ENCODE assay signal across 26 cellular contexts in the genomic region with DNA sequence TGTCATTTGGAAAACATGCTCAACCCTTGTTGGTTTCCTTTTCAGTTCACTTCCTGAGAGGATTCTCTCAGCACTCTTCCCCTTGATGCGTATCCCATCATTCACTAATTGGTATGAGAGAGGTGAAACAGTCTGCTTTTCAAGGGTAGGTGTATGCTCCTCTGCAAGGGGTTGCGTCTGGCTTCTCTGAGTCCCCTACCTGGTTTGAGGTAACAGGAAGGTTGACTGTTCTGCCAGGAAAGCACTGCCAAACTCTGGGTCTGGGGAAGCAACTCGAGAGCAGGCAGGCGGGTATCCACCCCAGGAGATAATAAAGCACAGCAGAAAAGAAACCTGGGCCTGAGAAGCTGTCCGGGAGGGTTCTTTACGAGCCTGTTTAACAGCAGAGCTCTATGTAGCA.
"Had no signal": no experiment of that assay in that cellular context is flagged by ENCODE, and none has a peak within 500 bp of the region (broad histone marks: within the 10 kb centered on the region; RNA-seq: fewer than 3 reads in every experiment).

No MANE protein-coding gene starts in this region.

- H3K27ac ChIP-seq: body of pancreas, colonic mucosa, epithelial cell of prostate, esophagus squamous epithelium, gastroesophageal sphincter had no signal

- DNase-seq: activated CD4-positive, alpha-beta memory T cell treated with anti-CD3 and anti-CD28 coated beads, Interleukin-2, amount 10 ng/mL, durations not matched to agents 7 days and 5 days; activated CD4-positive, alpha-beta T cell treated with anti-CD3 and anti-CD28 coated beads for 1 hour; activated CD4-positive, alpha-beta T cell treated with anti-CD3 and anti-CD28 coated beads for 4 hours; activated CD4-positive, alpha-beta T cell treated with anti-CD3 and anti-CD28 coated beads, Interleukin-2, amount 10 ng/mL, durations not matched to agents 7 days and 5 days; activated CD4-positive, alpha-beta T cell treated with anti-CD3 and anti-CD28 coated beads, Interleukin-2, amount 50 U/mL, for 4 hours; activated CD8-positive, alpha-beta memory T cell treated with anti-CD3 and anti-CD28 coated beads, Interleukin-2, amount 50 U/mL, for 48 hours; activated gamma-delta T cell; activated naive CD4-positive, alpha-beta T cell; activated naive CD4-positive, alpha-beta T cell treated with anti-CD3 and anti-CD28 coated beads, Interleukin-2, amount 10 ng/mL, durations not matched to agents 7 days and 5 days; activated naive CD8-positive, alpha-beta T cell treated with anti-CD3 and anti-CD28 coated beads, Interleukin-2, amount 10 ng/mL, durations not matched to agents 7 days and 5 days; activated T-cell treated with anti-CD3 and anti-CD28 coated beads for 4 hours; activated T-cell treated with anti-CD3 and anti-CD28 coated beads, Interleukin-2, amount 50 U/mL, for 24 hours; activated T-cell treated with anti-CD3 and anti-CD28 coated beads, Interleukin-2, amount 50 U/mL, for 72 hours; anterior cingulate cortex; body of pancreas; central memory CD4-positive, alpha-beta T cell; cerebellar nuclear complex; colonic mucosa; effector CD8-positive, alpha-beta T cell; esophagus squamous epithelium; foreskin melanocyte; T-helper 1 cell; T-helper 17 cell; T1000 had no signal
